In genomic region chr13:105377452-105377851, GRCh38 we compare ENCODE assay signal across 21 cellular contexts.
"Had no signal": no experiment of that assay in that cellular context is flagged by ENCODE, and none has a peak within 500 bp of the region (broad histone marks: within the 10 kb centered on the region; RNA-seq: fewer than 3 reads in every experiment).

No MANE protein-coding gene starts in this region.

- DNase-seq: Karpas-422, KG1, MM.1S, NCI-H1105, NCI-H1417, NCI-H1436 treated with DMSO at 0.1 percent for 48 hours, NCI-H1694, NCI-H187 treated with DMSO at 0.1 percent for 48 hours, NCI-H2081, NCI-H2107, NCI-H226, NCI-H446, NCI-H510A, NCI-H524 treated with DMSO at 0.1 percent for 48 hours, NCI-H69, NCI-H774, SHP77, SK-N-SH, SW 1271 had no signal

- H3K27ac ChIP-seq: RWPE1 had no signal

- ATAC-seq: Panc1 had no signal
